Comparison of ENCODE assay signal across 8 cellular contexts in the genomic region with DNA sequence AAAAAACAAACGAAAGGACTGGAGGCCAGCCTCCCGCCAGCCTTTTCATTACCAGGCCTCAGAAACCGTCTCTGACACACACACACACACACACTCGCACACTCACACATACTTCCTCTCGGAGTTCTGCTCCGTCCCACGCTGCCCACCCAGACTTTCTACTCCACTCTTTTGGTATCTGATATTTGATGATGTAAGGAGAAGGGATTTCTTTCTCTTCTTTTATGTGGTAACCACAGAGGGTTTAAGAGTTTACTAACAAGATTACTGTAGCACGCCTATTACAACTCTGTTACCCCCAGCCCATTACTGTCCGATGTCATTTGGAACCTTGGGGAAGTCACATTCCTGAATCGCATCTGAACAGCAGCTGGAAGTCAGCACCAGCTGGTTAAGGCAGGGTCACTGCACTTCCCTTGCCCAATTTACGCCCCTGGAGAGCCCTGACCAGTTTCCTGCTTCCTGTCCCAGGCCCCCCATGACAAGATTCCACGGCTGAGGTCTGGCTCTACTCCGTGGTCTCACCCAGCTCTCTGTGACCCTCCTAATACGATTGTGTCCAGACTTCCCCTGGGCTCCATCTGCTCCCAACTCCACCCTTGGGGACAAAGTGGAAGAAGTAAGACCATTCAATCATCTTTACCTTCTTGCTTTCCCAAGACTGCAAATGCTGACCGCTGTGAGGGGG. TPM values are rescaled to one million over a fixed set of nuclear protein-coding genes. Genes with fewer than 3 reads are reported as not detected.
DNase-seq lines count a peak whose midpoint lies in the region; ATAC-seq lines count a peak whose summit lies in the region.

No MANE protein-coding gene starts in this region.

- H3K27me3 ChIP-seq in effector memory CD4-positive, alpha-beta T cell (replicated peaks; ENCODE audit: control insufficient read depth, insufficient read depth, low read length, poor library complexity, severe bottlenecking), result peaks cover 25% of the 10 kb centered on the region
- peaks cover 10 to 17% of the 10 kb centered on the region in 2 donors for H3K27me3 ChIP-seq in mucosa of rectum (ENCODE audit: control insufficient read depth in 2 of 2, insufficient read depth in 2 of 2, low read length in 2 of 2)

- ATAC-seq in HG03196 (IDR thresholded peaks at IDR 0.05; ENCODE audit: unreplicated experiment) (no peak), esophagus mucosa (no peak), GM21576 (IDR thresholded peaks at IDR 0.05; ENCODE audit: unreplicated experiment) (no peak), HG02763 (IDR thresholded peaks at IDR 0.05; ENCODE audit: unreplicated experiment) (no peak)

- H3K4me1 ChIP-seq in effector memory CD4-positive, alpha-beta T cell (ENCODE audit: control insufficient read depth, insufficient read depth, low read length, poor library complexity, severe bottlenecking), result peaks cover 10% of the 10 kb centered on the region
- peaks cover 7% of the 10 kb centered on the region in 2 donors for H3K4me1 ChIP-seq in mucosa of rectum (ENCODE audit: control insufficient read depth in 2 of 2, insufficient read depth in 2 of 2, low read length in 2 of 2)

- no peaks in the 10 kb centered on the region for H3K9me3 ChIP-seq in effector memory CD4-positive, alpha-beta T cell (ENCODE audit: control insufficient read depth, low read length)
- no peaks in the 10 kb centered on the region for H3K9me3 ChIP-seq in mucosa of rectum (ENCODE audit: control insufficient read depth in 2 of 2, low read length in 2 of 2)

- H3K27ac ChIP-seq in effector memory CD4-positive, alpha-beta T cell (ENCODE audit: insufficient read depth, low read length, poor library complexity, severe bottlenecking), result no peak overlapping the region
- peak overlapping the region; percentile 34 to 75 for H3K27ac ChIP-seq in mucosa of rectum (ENCODE audit: low read depth in 2 of 2, low read length in 2 of 2)

- peak overlapping the region; percentile 41 to 72 for H3K9ac ChIP-seq in mucosa of rectum (ENCODE audit: low read depth in 1 of 2, low read length in 2 of 2)

- H3K36me3 ChIP-seq in effector memory CD4-positive, alpha-beta T cell (ENCODE audit: control insufficient read depth, insufficient read depth, low read length), result no peaks in the 10 kb centered on the region
- no peaks in the 10 kb centered on the region for H3K36me3 ChIP-seq in mucosa of rectum (ENCODE audit: control insufficient read depth in 2 of 2, insufficient read depth in 2 of 2, low read length in 2 of 2)

- H3K4me3 ChIP-seq in effector memory CD4-positive, alpha-beta T cell (ENCODE audit: insufficient read depth, low read depth, low read length, poor library complexity, severe bottlenecking), result peak overlapping the region; percentile 25
- H3K4me3 ChIP-seq in mucosa of rectum (ENCODE audit: low read length in 2 of 2), result peak overlapping the region; percentile 59 to 82

- peak; percentile 66 for DNase-seq in CD1c-positive myeloid dendritic cell (ENCODE audit: extremely low spot score)
- peak; percentile 87 for DNase-seq in RPMI7951 (ENCODE audit: low read depth)
- DNase-seq in effector memory CD4-positive, alpha-beta T cell, result no peak

RNA-seq across cellular contexts. Expression of gene DENND2A, which starts 1.1 kb away (rescaled TPM):
- total RNA-seq in RPMI7951 (2014; rRNA removed; shearing (Covaris generic)), result 26.9 and 29.6 TPM in 2 replicates
- 1.0 TPM for total RNA-seq in esophagus mucosa

RNA-seq across cellular contexts. Expression of gene ADCK2, which starts 33.2 kb away (rescaled TPM):
- total RNA-seq in RPMI7951 (2014; rRNA removed; shearing (Covaris generic)), result 16.2 and 16.8 TPM in 2 replicates
- 20.2 TPM for total RNA-seq in esophagus mucosa

RNA-seq across cellular contexts. Expression of gene NDUFB2, which starts 57.0 kb away (rescaled TPM):
- 333 and 473 TPM in 2 replicates for total RNA-seq in RPMI7951 (2014; rRNA removed; shearing (Covaris generic))
- 181 TPM for total RNA-seq in esophagus mucosa

Comparison
In these comparisons a context has a peak if more than half of its experiments do, and no peak if none do; other contexts are left out.
1. DNase-seq: peak in CD1c-positive myeloid dendritic cell (single experiment) and RPMI7951 (single experiment); none in effector memory CD4-positive, alpha-beta T cell (0 of 3).
2. RNA of gene DENND2A, which starts 1.1 kb away (total RNA-seq): 26.9 to 29.6 TPM in RPMI7951; 1.0 TPM in esophagus mucosa (single experiment); every median in the first group is over 10 times any median in the second.